In the genomic region with DNA sequence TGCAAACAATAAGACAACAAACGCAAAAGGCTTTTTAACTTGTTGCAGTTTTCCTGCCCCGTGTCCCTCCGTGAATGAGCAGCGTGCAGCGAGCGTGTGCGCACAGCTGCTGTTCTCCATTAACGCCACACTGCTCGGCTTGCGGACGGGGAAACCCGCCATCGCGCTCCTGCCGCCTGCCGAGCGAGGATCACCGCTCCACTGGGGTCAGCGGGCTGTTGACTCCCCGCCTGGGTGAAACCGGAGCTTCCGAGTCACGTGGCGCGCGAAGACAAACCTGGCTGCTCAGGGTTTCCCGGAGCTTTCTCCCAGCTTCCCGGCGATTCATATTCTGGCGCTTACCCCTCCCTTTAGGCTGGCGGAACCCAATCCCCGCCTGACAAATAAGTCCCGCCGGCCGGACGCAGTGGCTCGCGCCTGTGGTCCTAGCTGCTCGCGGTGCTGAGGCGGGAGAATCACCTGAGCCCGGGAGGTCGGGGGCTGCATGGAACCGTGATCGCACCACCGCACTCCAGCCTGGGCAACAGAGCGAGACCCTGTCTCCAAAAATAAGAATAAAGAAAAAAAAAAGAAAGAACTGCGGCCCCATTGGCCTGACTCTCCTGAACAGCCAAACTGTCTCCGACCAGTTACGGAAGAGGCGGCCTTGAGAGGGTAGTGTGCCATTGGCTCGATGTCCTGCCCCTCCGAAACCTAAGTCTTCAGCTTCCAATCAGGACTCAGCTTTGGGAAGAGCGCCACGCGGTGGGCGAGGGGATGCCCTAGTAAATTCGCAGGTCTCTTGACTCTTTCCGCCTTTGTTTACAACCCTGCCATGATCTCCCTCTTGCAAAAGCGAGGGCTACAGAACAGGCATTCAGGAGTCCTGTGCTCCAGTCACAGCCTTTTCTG, we compare ENCODE assay signal across 8 cellular contexts. TPM values are rescaled to one million over a fixed set of nuclear protein-coding genes. Genes with fewer than 3 reads are reported as not detected.
DNase-seq lines count a peak whose midpoint lies in the region; ATAC-seq lines count a peak whose summit lies in the region.

A gene with protein sequence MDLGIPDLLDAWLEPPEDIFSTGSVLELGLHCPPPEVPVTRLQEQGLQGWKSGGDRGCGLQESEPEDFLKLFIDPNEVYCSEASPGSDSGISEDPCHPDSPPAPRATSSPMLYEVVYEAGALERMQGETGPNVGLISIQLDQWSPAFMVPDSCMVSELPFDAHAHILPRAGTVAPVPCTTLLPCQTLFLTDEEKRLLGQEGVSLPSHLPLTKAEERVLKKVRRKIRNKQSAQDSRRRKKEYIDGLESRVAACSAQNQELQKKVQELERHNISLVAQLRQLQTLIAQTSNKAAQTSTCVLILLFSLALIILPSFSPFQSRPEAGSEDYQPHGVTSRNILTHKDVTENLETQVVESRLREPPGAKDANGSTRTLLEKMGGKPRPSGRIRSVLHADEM (plus strand): TSS at position 794 of the 891 bp plus-strand sequence. CDS start 624 bp downstream, outside the sequence.

- DNase-seq in DMS79 treated with DMSO at 0.1 percent for 48 hours (lab: John Stamatoyannopoulos, UW) (peak; percentile 99), OCI-M2 (lab: John Stamatoyannopoulos, UW; ENCODE audit: unreplicated experiment) (peak; percentile 64)
- DNase-seq in Jurkat, Clone E6-1 (ENCODE audit: low read depth, low spot score), result peak; percentile 99
- DNase-seq in activated T-cell treated with anti-CD3 and anti-CD28 coated beads, Interleukin-2, amount 50 U/mL, for 4 hours, result peak; percentile 75
- peak; percentile 59 to 87 for DNase-seq in stimulated activated effector memory CD8-positive, alpha-beta T cell treated with anti-CD3 and anti-CD28 coated beads, Interleukin-12 subunit alpha, Interleukin-12 subunit beta, amount 100 ng/mL, for 72 hours (ENCODE audit: low spot score in 2 of 2)

- H3K27me3 Mint-ChIP-seq in activated T-cell treated with anti-CD3 and anti-CD28 coated beads, Interleukin-2, amount 50 U/mL, for 4 hours (ENCODE audit: low read depth), result no peaks in the 10 kb centered on the region

- no peaks in the 10 kb centered on the region for H3K9me3 ChIP-seq in muscle layer of colon (ENCODE audit: low read length)

- peaks cover 35% of the 10 kb centered on the region for H3K4me1 ChIP-seq in muscle layer of colon (ENCODE audit: insufficient read depth, low read length)

- ATAC-seq in GM21717 (IDR thresholded peaks at IDR 0.05; ENCODE audit: unreplicated experiment) (peak; percentile 64), esophagus mucosa (peak; percentile 84)
- peak; percentile 88 to 90 for ATAC-seq in activated T-cell treated with anti-CD3 and anti-CD28 coated beads, Interleukin-2, amount 50 U/mL, for 4 hours
- peak; percentile 89 for ATAC-seq in stimulated activated effector memory CD8-positive, alpha-beta T cell treated with anti-CD3 and anti-CD28 coated beads, Interleukin-12 subunit alpha, Interleukin-12 subunit beta, amount 100 ng/mL, for 72 hours

- peak within 1 kb of the TSS; percentile 73 for H3K27ac ChIP-seq in muscle layer of colon (ENCODE audit: low read depth, low read length)

- peak within 1 kb of the TSS; percentile 85 for H3K4me3 Mint-ChIP-seq in activated T-cell treated with anti-CD3 and anti-CD28 coated beads, Interleukin-2, amount 50 U/mL, for 4 hours
- peak within 1 kb of the TSS; percentile 95 for H3K4me3 Mint-ChIP-seq in stimulated activated effector memory CD8-positive, alpha-beta T cell treated with anti-CD3 and anti-CD28 coated beads, Interleukin-12 subunit alpha, Interleukin-12 subunit beta, amount 100 ng/mL, for 72 hours

- peak within 1 kb of the TSS; percentile 72 for H3K4me3 ChIP-seq in Jurkat, Clone E6-1 (ENCODE audit: low read length)
- peak within 1 kb of the TSS; percentile 66 to 93 for H3K4me3 ChIP-seq in muscle layer of colon (ENCODE audit: low read depth in 1 of 2, low read length in 2 of 2)

- no peaks in the 10 kb centered on the region for H3K36me3 Mint-ChIP-seq in activated T-cell treated with anti-CD3 and anti-CD28 coated beads, Interleukin-2, amount 50 U/mL, for 4 hours (ENCODE audit: insufficient read depth)
- H3K36me3 Mint-ChIP-seq in stimulated activated effector memory CD8-positive, alpha-beta T cell treated with anti-CD3 and anti-CD28 coated beads, Interleukin-12 subunit alpha, Interleukin-12 subunit beta, amount 100 ng/mL, for 72 hours, result peaks cover 26% of the 10 kb centered on the region

- H3K4me1 Mint-ChIP-seq in activated T-cell treated with anti-CD3 and anti-CD28 coated beads, Interleukin-2, amount 50 U/mL, for 4 hours (ENCODE audit: low read depth), result peaks cover 47% of the 10 kb centered on the region
- H3K4me1 Mint-ChIP-seq in stimulated activated effector memory CD8-positive, alpha-beta T cell treated with anti-CD3 and anti-CD28 coated beads, Interleukin-12 subunit alpha, Interleukin-12 subunit beta, amount 100 ng/mL, for 72 hours, result peaks cover 62% of the 10 kb centered on the region

- H3K36me3 ChIP-seq in muscle layer of colon (ENCODE audit: insufficient read depth, low read length), result no peaks in the 10 kb centered on the region

- no peaks in the 10 kb centered on the region for H3K9me3 Mint-ChIP-seq in activated T-cell treated with anti-CD3 and anti-CD28 coated beads, Interleukin-2, amount 50 U/mL, for 4 hours
- no peaks in the 10 kb centered on the region for H3K9me3 Mint-ChIP-seq in stimulated activated effector memory CD8-positive, alpha-beta T cell treated with anti-CD3 and anti-CD28 coated beads, Interleukin-12 subunit alpha, Interleukin-12 subunit beta, amount 100 ng/mL, for 72 hours

- no peaks in the 10 kb centered on the region for H3K27me3 ChIP-seq in muscle layer of colon (ENCODE audit: control insufficient read depth in 1 of 2, insufficient read depth in 2 of 2, low read length in 2 of 2)

- H3K27ac Mint-ChIP-seq in stimulated activated effector memory CD8-positive, alpha-beta T cell treated with anti-CD3 and anti-CD28 coated beads, Interleukin-12 subunit alpha, Interleukin-12 subunit beta, amount 100 ng/mL, for 72 hours, result peak within 1 kb of the TSS; percentile 97

- peak within 1 kb of the TSS; percentile 44 for H3K9ac ChIP-seq in muscle layer of colon (ENCODE audit: low read length)

RNA-seq across cellular contexts. Expression of the gene that starts here (rescaled TPM):
- 26.4 TPM for polyA plus RNA-seq in Jurkat, Clone E6-1 (2012; ENCODE audit: insufficient read depth, insufficient read length)
- 1 to 10 TPM; 4.2 to 4.3 (median 4.3) TPM for total RNA-seq in activated T-cell treated with anti-CD3 and anti-CD28 coated beads, Interleukin-2, amount 50 U/mL, for 4 hours
- 7.6 TPM for total RNA-seq in esophagus mucosa

Comparison
In these comparisons a context has a peak if more than half of its experiments do, and no peak if none do; other contexts are left out.
1. Peak in every context shown above with its lines: DNase-seq, ATAC-seq, H3K4me3 ChIP-seq and H3K27ac ChIP-seq.